ENCODE assay signal across 15 cellular contexts in genomic region chr13:50463662-50464061, GRCh38.
DNase-seq lines count a peak whose midpoint lies in the region; ATAC-seq and TF ChIP-seq lines count a peak whose summit lies in the region.
"Had no signal": no experiment of that assay in that cellular context is flagged by ENCODE, and none has a peak within 500 bp of the region (broad histone marks: within the 10 kb centered on the region; RNA-seq: fewer than 3 reads in every experiment).

No MANE protein-coding gene starts in this region.

- ATAC-seq in PC-3 = peak; percentile 43
- ATAC-seq: GM23338 had no signal

- H3K36me3 ChIP-seq in PC-3 (ENCODE audit: low read depth, low read length) (no peaks in the 10 kb centered on the region), smooth muscle cell (ENCODE audit: low read depth) (no peaks in the 10 kb centered on the region), vagina (no peaks in the 10 kb centered on the region)

- H3K9ac ChIP-seq in PC-3 (ENCODE audit: low read length) (no peak overlapping the region), smooth muscle cell (ENCODE audit: low read depth) (no peak overlapping the region)

- no peaks in the 10 kb centered on the region for H3K9me2 ChIP-seq in PC-3 (replicated peaks; ENCODE audit: low read length)

- no peaks in the 10 kb centered on the region for H3F3A ChIP-seq in PC-3 (ENCODE audit: low read length, unreplicated experiment)
- H3F3A ChIP-seq in smooth muscle cell (ENCODE audit: low read depth) = no peaks in the 10 kb centered on the region

- H3K4me3 ChIP-seq in PC-3 (ENCODE audit: low read length) = no peak overlapping the region
- H3K4me3 ChIP-seq in fibroblast of villous mesenchyme (ENCODE audit: low read depth, low read length) = no peak overlapping the region
- no peak overlapping the region for H3K4me3 ChIP-seq in smooth muscle cell
- no peak overlapping the region for H3K4me3 ChIP-seq in vagina
- H3K4me3 ChIP-seq: GM23338 had no signal

- H3K9me3 ChIP-seq in PC-3 (ENCODE audit: low read length) = no peaks in the 10 kb centered on the region
- H3K9me3 ChIP-seq in smooth muscle cell (replicated peaks; ENCODE audit: low read depth) = no peaks in the 10 kb centered on the region
- H3K9me3 ChIP-seq in vagina = no peaks in the 10 kb centered on the region

- TF ChIP-seq CTCF in PC-3 (conservative IDR thresholded peaks at IDR 0.05; ENCODE audit: low read depth, low read length) (no peak), fibroblast of villous mesenchyme (IDR thresholded peaks at IDR 0.05; ENCODE audit: insufficient read depth, low read depth, low read length) (no peak), smooth muscle cell (IDR thresholded peaks at IDR 0.05; ENCODE audit: borderline replicate concordance, insufficient read depth, poor library complexity, severe bottlenecking) (no peak), MCF 10A (IDR thresholded peaks at IDR 0.05; ENCODE audit: unreplicated experiment) (no peak), vagina (IDR thresholded peaks at IDR 0.05) (no peak)

- H3K4me1 ChIP-seq in PC-3 (ENCODE audit: insufficient read depth, low read length) = no peaks in the 10 kb centered on the region
- no peaks in the 10 kb centered on the region for H3K4me1 ChIP-seq in smooth muscle cell (ENCODE audit: low read depth)
- H3K4me1 ChIP-seq in vagina = peaks cover 6% of the 10 kb centered on the region

- no peaks in the 10 kb centered on the region for H3K27me3 ChIP-seq in PC-3 (ENCODE audit: low read length)
- no peaks in the 10 kb centered on the region for H3K27me3 ChIP-seq in smooth muscle cell (ENCODE audit: low read depth)
- H3K27me3 ChIP-seq in vagina = no peaks in the 10 kb centered on the region

- DNase-seq in EH (ENCODE audit: low read depth) (peak; percentile 36), PC-3 (no peak), fibroblast of villous mesenchyme (ENCODE audit: low read depth) (peak; percentile 70), smooth muscle cell (lab: John Stamatoyannopoulos, UW; ENCODE audit: unreplicated experiment) (no peak), MCF 10A (ENCODE audit: unreplicated experiment) (no peak), NCI-H2196 treated with DMSO at 0.1 percent for 48 hours (lab: John Stamatoyannopoulos, UW; ENCODE audit: unreplicated experiment) (no peak), vagina (ENCODE audit: extremely low spot score in 2 of 2) (no peak)
- DNase-seq: CD4-positive, alpha-beta memory T cell; DMS79; GDM1; H7; IMR-90 had no signal

- H3K27ac Mint-ChIP-seq in MCF 10A (ENCODE audit: low read depth, unreplicated experiment) = no peak overlapping the region
- H3K27ac Mint-ChIP-seq: B cell, GM23338 had no signal

- no peak for TF ChIP-seq POLR2A in vagina (IDR thresholded peaks at IDR 0.05)

- H3K36me3 Mint-ChIP-seq in MCF 10A (ENCODE audit: insufficient read depth, unreplicated experiment) = no peaks in the 10 kb centered on the region
- H3K36me3 Mint-ChIP-seq: CD4-positive, alpha-beta memory T cell had no signal

- peaks cover 3% of the 10 kb centered on the region for H3K4me1 Mint-ChIP-seq in MCF 10A (ENCODE audit: insufficient read depth, unreplicated experiment)
- H3K4me1 Mint-ChIP-seq: GM23338 had no signal

- H3K27ac ChIP-seq in PC-3 (ENCODE audit: low read length) = no peak overlapping the region
- no peak overlapping the region for H3K27ac ChIP-seq in smooth muscle cell (ENCODE audit: low read depth)
- no peak overlapping the region for H3K27ac ChIP-seq in vagina
- H3K27ac ChIP-seq: C4-2B had no signal

- intact Hi-C loops in PC-3 (cut with micrococcal nuclease) = no loop called here
- intact Hi-C loops in MCF 10A (cut with micrococcal nuclease) = no loop called here
- intact Hi-C loops in vagina (cut with DNase I) = no loop called here

- no peaks in the 10 kb centered on the region for H3K27me3 Mint-ChIP-seq in MCF 10A (ENCODE audit: insufficient read depth, unreplicated experiment)
- H3K27me3 Mint-ChIP-seq: CD4-positive, alpha-beta memory T cell had no signal

- H4K20me1 ChIP-seq in PC-3 (ENCODE audit: low read length) (no peaks in the 10 kb centered on the region), smooth muscle cell (ENCODE audit: low read depth) (no peaks in the 10 kb centered on the region)

- no TSS peak for BruUV-seq in PC-3 (replicated peaks; lab: Mats Ljungman, UMichigan)
- BruUV-seq in MCF 10A (replicated peaks; lab: Mats Ljungman, UMichigan) = no TSS peak

- CTCF ChIA-PET in PC-3 (lab: Charles Lee) (no interaction called here), MCF 10A (lab: Yijun Ruan, JAX) (interaction anchor here (0.8 kb wide), 1 partner anchor 8 kb away, joined by 3 read pairs; no protein-coding TSS in a partner anchor)

- POLR2A ChIA-PET in PC-3 (lab: Charles Lee; ENCODE audit: unreplicated experiment) (no interaction called here), MCF 10A (lab: Yijun Ruan, JAX) (no interaction called here)

- no peak overlapping the region for H3K4me3 Mint-ChIP-seq in MCF 10A (ENCODE audit: unreplicated experiment)
- H3K4me3 Mint-ChIP-seq: B cell; CD4-positive, alpha-beta memory T cell; GM23338 had no signal

- WGBS in smooth muscle cell (ENCODE audit: low lambda C conversion rate) = 51% methylated on average over 3 of the region's 3 CpGs

- H3K4me2 ChIP-seq in PC-3 (ENCODE audit: low read length) (no peak overlapping the region), smooth muscle cell (peak overlapping the region; percentile 11)
- H3K4me2 ChIP-seq: GM23338 had no signal

- H3K79me2 ChIP-seq in PC-3 (ENCODE audit: low read length) (no peaks in the 10 kb centered on the region), smooth muscle cell (ENCODE audit: low read depth) (no peaks in the 10 kb centered on the region)

- H3K9me3 Mint-ChIP-seq in MCF 10A (ENCODE audit: unreplicated experiment) = no peaks in the 10 kb centered on the region
- H3K9me3 Mint-ChIP-seq: CD4-positive, alpha-beta memory T cell; GM23338 had no signal

- H2AFZ ChIP-seq in PC-3 (ENCODE audit: low read length) = no peak overlapping the region
- no peak overlapping the region for H2AFZ ChIP-seq in smooth muscle cell (ENCODE audit: low read depth)
- H2AFZ ChIP-seq: GM23338 had no signal

Comparison
In these comparisons a context has a peak if more than half of its experiments do, and no peak if none do; other contexts are left out.
1. DNase-seq: peak in EH (single experiment) and fibroblast of villous mesenchyme (single experiment); none in PC-3 (single experiment), smooth muscle cell (single experiment), MCF 10A (single experiment), NCI-H2196 treated with DMSO at 0.1 percent for 48 hours (single experiment) and vagina (0 of 2).